ENCODE assay signal across 20 cellular contexts in the genomic region with DNA sequence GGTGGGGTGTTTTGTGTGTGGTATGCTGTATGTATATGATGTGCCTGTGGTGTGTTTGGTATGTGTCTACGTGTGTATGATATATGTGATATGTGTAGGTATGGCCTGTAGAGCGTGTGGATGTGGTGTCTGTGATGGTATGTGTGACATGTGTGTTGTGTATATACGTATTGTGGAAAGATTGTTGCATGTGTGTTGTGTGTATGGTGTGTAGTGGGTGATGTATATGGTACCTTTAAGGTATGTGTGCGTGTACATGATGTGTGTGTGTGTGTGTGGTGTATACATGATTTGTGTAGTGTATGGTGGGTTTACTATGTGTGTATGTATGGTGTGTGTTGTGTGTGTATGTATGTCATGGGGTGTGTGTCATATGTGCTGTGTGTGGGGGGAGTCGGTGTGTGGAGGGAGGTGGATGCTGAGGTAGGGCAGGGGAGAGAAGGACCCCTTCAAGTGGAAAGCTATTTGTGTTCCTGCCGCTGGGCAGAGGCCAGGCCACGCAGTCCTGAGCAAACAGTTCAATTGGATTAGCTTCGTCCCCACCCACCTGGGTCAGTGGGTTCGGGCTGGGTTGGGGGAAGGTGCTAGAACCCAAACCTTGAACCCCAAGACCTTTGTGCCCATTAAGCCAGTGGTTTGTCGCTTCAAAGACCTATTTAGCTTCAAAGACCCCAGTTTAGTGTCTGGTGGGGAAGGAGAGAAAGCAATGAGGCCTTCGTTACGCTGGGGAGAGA. TPM values are rescaled to one million over a fixed set of nuclear protein-coding genes. Genes with fewer than 3 reads are reported as not detected.
"Had no signal": no experiment of that assay in that cellular context is flagged by ENCODE, and none has a peak within 500 bp of the region (broad histone marks: within the 10 kb centered on the region; RNA-seq: fewer than 3 reads in every experiment).

No MANE protein-coding gene starts in this region.

- H2AFZ ChIP-seq: parathyroid adenoma had no signal

- H3K9me3 ChIP-seq: gastrocnemius medialis, heart left ventricle, SK-N-SH had no signal

- H3K9me3 Mint-ChIP-seq: activated T-helper 1 cell treated with anti-CD3 and anti-CD28 coated beads, Interleukin-12 subunit alpha, Interleukin-12 subunit beta, Interleukin-2, Interleukin-4 antibody, amounts not matched to agents 30 ng/mL and 10 ng/mL and 1 ng/mL, durations not matched to agents 14 hours and 24 hours and 36 hours; immature natural killer cell; T-cell had no signal

- H3K79me2 ChIP-seq: parathyroid adenoma had no signal

- H3K36me3 ChIP-seq: gastrocnemius medialis, heart left ventricle had no signal

- H3K27ac Mint-ChIP-seq: activated T-helper 1 cell treated with anti-CD3 and anti-CD28 coated beads, Interleukin-12 subunit alpha, Interleukin-12 subunit beta, Interleukin-2, Interleukin-4 antibody, amounts not matched to agents 30 ng/mL and 10 ng/mL and 1 ng/mL, durations not matched to agents 14 hours and 24 hours and 36 hours; immature natural killer cell; T-cell had no signal

- ATAC-seq: gastrocnemius medialis, heart left ventricle, T-cell had no signal

- DNase-seq: activated naive CD4-positive, alpha-beta T cell treated with Interleukin-2 at 50 U/mL for 16 hours; anterior cingulate cortex; dermis blood vessel endothelial cell; erythroblast; gastrocnemius medialis; immature natural killer cell; SK-N-SH; stimulated activated CD4-positive, alpha-beta T cell treated with anti-CD3 and anti-CD28 coated beads, Interleukin-4, amount 100 ng/mL, for 4 hours; stimulated activated CD8-positive, alpha-beta memory T cell treated with anti-CD3 and anti-CD28 coated beads, Interleukin-4, amount 100 ng/mL, for 48 hours; stimulated activated naive CD4-positive, alpha-beta T cell treated with Interleukin-2 at 50 U/mL for 16 hours; T-helper 9 cell had no signal

- H3K4me1 Mint-ChIP-seq: immature natural killer cell, T-cell had no signal

- H3K27ac ChIP-seq: gastrocnemius medialis, heart left ventricle, parathyroid adenoma had no signal

- H3K4me3 ChIP-seq: gastrocnemius medialis, heart left ventricle, lung had no signal

- H3K4me3 Mint-ChIP-seq: activated T-helper 1 cell treated with anti-CD3 and anti-CD28 coated beads, Interleukin-12 subunit alpha, Interleukin-12 subunit beta, Interleukin-2, Interleukin-4 antibody, amounts not matched to agents 30 ng/mL and 10 ng/mL and 1 ng/mL, durations not matched to agents 14 hours and 24 hours and 36 hours; immature natural killer cell; T-cell had no signal

- H3K36me3 Mint-ChIP-seq: immature natural killer cell, T-cell had no signal

- H3K4me1 ChIP-seq: gastrocnemius medialis, heart left ventricle had no signal

- H3K9ac ChIP-seq: parathyroid adenoma, SK-N-SH had no signal

- H3K4me2 ChIP-seq: SK-N-SH had no signal

RNA-seq across cellular contexts. Expression of gene TRPV6, which starts 1.9 kb away (rescaled TPM):
- total RNA-seq: activated T-helper 1 cell treated with anti-CD3 and anti-CD28 coated beads, Interleukin-12 subunit alpha, Interleukin-12 subunit beta, Interleukin-2, Interleukin-4 antibody, amounts not matched to agents 30 ng/mL and 10 ng/mL and 1 ng/mL, durations not matched to agents 14 hours and 24 hours and 36 hours; dermis blood vessel endothelial cell; gastrocnemius medialis; skeletal muscle tissue; T-cell had no signal
- polyA plus RNA-seq: heart left ventricle, immature natural killer cell, SK-N-SH had no signal

RNA-seq across cellular contexts. Expression of gene TRPV5, which starts 46.1 kb away (rescaled TPM):
- total RNA-seq: activated T-helper 1 cell treated with anti-CD3 and anti-CD28 coated beads, Interleukin-12 subunit alpha, Interleukin-12 subunit beta, Interleukin-2, Interleukin-4 antibody, amounts not matched to agents 30 ng/mL and 10 ng/mL and 1 ng/mL, durations not matched to agents 14 hours and 24 hours and 36 hours; dermis blood vessel endothelial cell; gastrocnemius medialis; heart left ventricle; lung; renal cortical epithelial cell; skeletal muscle tissue; T-cell had no signal
- polyA plus RNA-seq: heart left ventricle, immature natural killer cell, SK-N-SH, urinary bladder had no signal

RNA-seq across cellular contexts. Expression of gene LLCFC1, which starts 51.8 kb away (rescaled TPM):
- total RNA-seq: activated T-helper 1 cell treated with anti-CD3 and anti-CD28 coated beads, Interleukin-12 subunit alpha, Interleukin-12 subunit beta, Interleukin-2, Interleukin-4 antibody, amounts not matched to agents 30 ng/mL and 10 ng/mL and 1 ng/mL, durations not matched to agents 14 hours and 24 hours and 36 hours; cerebellum; dermis blood vessel endothelial cell; gastrocnemius medialis; heart left ventricle; lung; renal cortical epithelial cell; skeletal muscle tissue; T-cell; urinary bladder had no signal
- polyA plus RNA-seq: heart left ventricle, immature natural killer cell, SK-N-SH, urinary bladder had no signal
